20 cellular contexts compared by ENCODE assay signal in genomic region chr3:124234852-124235252, GRCh38.
DNase-seq lines count a peak whose midpoint lies in the region; ATAC-seq, FAIRE-seq and TF ChIP-seq lines count a peak whose summit lies in the region.
"Had no signal": no experiment of that assay in that cellular context is flagged by ENCODE, and none has a peak within 500 bp of the region (broad histone marks: within the 10 kb centered on the region; RNA-seq: fewer than 3 reads in every experiment).

No MANE protein-coding gene starts in this region.

- peak in 1 of 4 donors; percentile 56 for ATAC-seq in psoas muscle
- ATAC-seq: A549, GM12878 had no signal

- TF ChIP-seq POLR2A in adrenal gland (IDR thresholded peaks at IDR 0.05) (no peak), esophagus muscularis mucosa (IDR thresholded peaks at IDR 0.05; ENCODE audit: low read depth) (no peak)

- no peaks in the 10 kb centered on the region for H3K27me3 ChIP-seq in adrenal gland
- H3K27me3 ChIP-seq in esophagus muscularis mucosa: no peaks in the 10 kb centered on the region
- no peaks in the 10 kb centered on the region for H3K27me3 ChIP-seq in psoas muscle (ENCODE audit: insufficient read depth in 3 of 3, low read length in 2 of 3)
- H3K27me3 ChIP-seq: BLaER1 treated with 17β-estradiol and CSF1 and Interleukin-3, amounts not matched to agents 10 nM and 100 nM had no signal

- no peak overlapping the region for H3K9ac ChIP-seq in kidney (ENCODE audit: low read length in 2 of 2)
- H3K9ac ChIP-seq: BLaER1 treated with 17β-estradiol and CSF1 and Interleukin-3, amounts not matched to agents 10 nM and 100 nM; GM23248 had no signal

- H3K9me3 ChIP-seq in adrenal gland (replicated peaks in 1 of 3) (no peaks in the 10 kb centered on the region), esophagus muscularis mucosa (no peaks in the 10 kb centered on the region), kidney (ENCODE audit: control insufficient read depth in 1 of 2, low read length in 2 of 2) (no peaks in the 10 kb centered on the region), psoas muscle (no peaks in the 10 kb centered on the region)
- H3K9me3 ChIP-seq: A549; BLaER1 treated with 17β-estradiol and CSF1 and Interleukin-3, amounts not matched to agents 10 nM and 100 nM had no signal

- H3K4me1 ChIP-seq in adrenal gland (replicated peaks in 1 of 2): peaks cover 0 to 3% of the 10 kb centered on the region in 2 donors
- peaks cover 0 to 4% (median 0%) of the 10 kb centered on the region in 4 donors for H3K4me1 ChIP-seq in esophagus muscularis mucosa
- no peaks in the 10 kb centered on the region for H3K4me1 ChIP-seq in kidney (ENCODE audit: control insufficient read depth in 1 of 2, insufficient read depth in 1 of 2, low read depth in 1 of 2, low read length in 2 of 2)
- no peaks in the 10 kb centered on the region for H3K4me1 ChIP-seq in psoas muscle
- H3K4me1 ChIP-seq: A549 had no signal

- no peak for TF ChIP-seq EP300 in esophagus muscularis mucosa (IDR thresholded peaks at IDR 0.05)

- WGBS in adrenal gland, 4 donors: 82 to 89% (median 86%) methylated on average over 7 of the region's 7 CpGs
- 98% methylated on average over 7 of the region's 7 CpGs for WGBS in esophagus muscularis mucosa
- WGBS in psoas muscle, 3 donors: 76 to 84% (median 79%) methylated on average over 7 of the region's 7 CpGs

- H3K4me3 ChIP-seq in adrenal gland: no peak overlapping the region
- H3K4me3 ChIP-seq in esophagus muscularis mucosa: no peak overlapping the region
- H3K4me3 ChIP-seq in kidney (ENCODE audit: low read length in 2 of 2): no peak overlapping the region
- no peak overlapping the region for H3K4me3 ChIP-seq in psoas muscle
- H3K4me3 ChIP-seq: A549; BLaER1 treated with 17β-estradiol and CSF1 and Interleukin-3, amounts not matched to agents 10 nM and 100 nM; GM12878; GM23248 had no signal

- DNase-seq in adrenal gland: peak in 5 of 7 donors; percentile 35 to 67 (median 45)
- peak; percentile 80 for DNase-seq in esophagus muscularis mucosa (ENCODE audit: extremely low spot score)
- peak; percentile 76 for DNase-seq in kidney
- DNase-seq in psoas muscle: peak; percentile 29 to 58
- no peak for DNase-seq in DMS 273 (lab: John Stamatoyannopoulos, UW; ENCODE audit: unreplicated experiment)
- DNase-seq in stimulated activated naive CD4-positive, alpha-beta T cell (lab: John Stamatoyannopoulos, UW): no peak
- DNase-seq in cerebellum (ENCODE audit: low spot score): no peak
- no peak for DNase-seq in NCI-H446 treated with DMSO at 0.1 percent for 48 hours (lab: John Stamatoyannopoulos, UW)
- DNase-seq: GDM1, GM23248, HCEC 1CT, NCI-H1417, NCI-H187 treated with DMSO at 0.1 percent for 48 hours, NCI-H774, RPMI8226 had no signal

- no peak for TF ChIP-seq CTCF in adrenal gland (IDR thresholded peaks at IDR 0.05)
- TF ChIP-seq CTCF in esophagus muscularis mucosa (IDR thresholded peaks at IDR 0.05): no peak
- no peak for TF ChIP-seq CTCF in kidney (IDR thresholded peaks at IDR 0.05; ENCODE audit: borderline replicate concordance, extremely low read depth, insufficient read depth)
- TF ChIP-seq CTCF in psoas muscle (IDR thresholded peaks at IDR 0.05): no peak

- FAIRE-seq in kidney (lab: Jason Lieb, UNC): no peak
- FAIRE-seq: A549, GM12878, GM18507 had no signal

- H3K27ac ChIP-seq in adrenal gland (peak overlapping the region in 1 of 5 donors; percentile 38), esophagus muscularis mucosa (replicated peaks in 1 of 4) (peak overlapping the region in 1 of 4 donors; percentile 23), kidney (ENCODE audit: low read depth in 2 of 2, low read length in 2 of 2) (no peak overlapping the region), psoas muscle (no peak overlapping the region)
- H3K27ac ChIP-seq: A549; BLaER1 treated with 17β-estradiol and CSF1 and Interleukin-3, amounts not matched to agents 10 nM and 100 nM; GM23248; HL-60 had no signal

- intact Hi-C loops in adrenal gland (cut with DNase I) (no loop called here), esophagus muscularis mucosa (cut with DNase I) (no loop called here), kidney (cut with DNase I) (no loop called here), psoas muscle (cut with DNase I) (no loop called here)

- H3K36me3 ChIP-seq in adrenal gland (replicated peaks in 1 of 2): no peaks in the 10 kb centered on the region
- H3K36me3 ChIP-seq in esophagus muscularis mucosa: no peaks in the 10 kb centered on the region
- H3K36me3 ChIP-seq in kidney (ENCODE audit: control insufficient read depth in 1 of 2, insufficient read depth in 2 of 2, low read length in 2 of 2): no peaks in the 10 kb centered on the region
- no peaks in the 10 kb centered on the region for H3K36me3 ChIP-seq in psoas muscle (ENCODE audit: insufficient read depth in 1 of 2, low read depth in 1 of 2)
- H3K36me3 ChIP-seq: BLaER1 treated with 17β-estradiol and CSF1 and Interleukin-3, amounts not matched to agents 10 nM and 100 nM had no signal

Comparison
In these comparisons a context has a peak if more than half of its experiments do, and no peak if none do; other contexts are left out.
1. DNase-seq: peak in adrenal gland (5 of 7), esophagus muscularis mucosa (single experiment), kidney (single experiment) and psoas muscle (2 of 2); none in DMS 273 (single experiment), stimulated activated naive CD4-positive, alpha-beta T cell (0 of 6), cerebellum (single experiment) and NCI-H446 treated with DMSO at 0.1 percent for 48 hours (single experiment).